1 cellular context compared by ENCODE assay signal in genomic region chr4:152352645-152353116, GRCh38.
TF ChIP-seq lines count a peak whose summit lies in the region.

No MANE protein-coding gene starts in this region.

TF ChIP-seq in GM12878, 131 proteins besides CTCF, POLR2A, EP300 and RAD21 (continued from another document):
- TF ChIP-seq ZNF592 (IDR thresholded peaks at IDR 0.05) (no peak), POU2F2 (IDR thresholded peaks at IDR 0.05; ENCODE audit: borderline replicate concordance, low read depth, low read length) (peak; percentile 9; the same call in 1 of the 3 replicates), CHD1 (IDR thresholded peaks at IDR 0.05; ENCODE audit: low read depth, low read length) (peak; percentile 90; the same call in 1 of the 2 replicates), RUNX3 (IDR thresholded peaks at IDR 0.05; ENCODE audit: low read length) (peak; percentile 80), SIX5 (IDR thresholded peaks at IDR 0.05; ENCODE audit: low read depth, low read length, severe bottlenecking) (peak; percentile 64), ATF7 (IDR thresholded peaks at IDR 0.05; ENCODE audit: low read depth) (peak; percentile 84), NKRF (conservative IDR thresholded peaks at IDR 0.05) (no peak), ZZZ3 (IDR thresholded peaks at IDR 0.05; ENCODE audit: control insufficient read depth, insufficient read length, low read depth) (no peak), USF2 (IDR thresholded peaks at IDR 0.05; ENCODE audit: borderline replicate concordance, low read depth, low read length) (no peak), CHD2 (IDR thresholded peaks at IDR 0.05; ENCODE audit: borderline replicate concordance, low read depth, low read length) (0 out of 2 replicates have a peak, but pooled peaks have one; percentile 7), TAF1 (IDR thresholded peaks at IDR 0.05; ENCODE audit: borderline replicate concordance, low read depth, low read length) (0 out of 2 replicates have a peak, but pooled peaks have one; percentile 5), MEF2A (IDR thresholded peaks at IDR 0.05; ENCODE audit: insufficient read depth, low read depth, low read length) (peak; percentile 58), YY1 (IDR thresholded peaks at IDR 0.05; ENCODE audit: low read depth, low read length) (0 out of 2 replicates have a peak, but pooled peaks have one; percentile 5), NBN (IDR thresholded peaks at IDR 0.05) (no peak), IKZF2 (IDR thresholded peaks at IDR 0.05) (peak in 1 of 2 experiments; percentile 35; a peak in 2 of 4 replicates)
